Comparison of ENCODE assay signal across 21 cellular contexts in genomic region chr5:138983984-138984383, GRCh38.
"Had no signal": no experiment of that assay in that cellular context is flagged by ENCODE, and none has a peak within 500 bp of the region (broad histone marks: within the 10 kb centered on the region; RNA-seq: fewer than 3 reads in every experiment).

No MANE protein-coding gene starts in this region.

- DNase-seq: activated CD4-positive, alpha-beta memory T cell treated with anti-CD3 and anti-CD28 coated beads for 36 hours; activated CD4-positive, alpha-beta T cell treated with anti-CD3 and anti-CD28 coated beads for 4 hours; activated CD4-positive, CD25-positive, alpha-beta regulatory T cell; activated gamma-delta T cell; cortex of kidney; heart right ventricle; left colon; mesenchymal stem cell; mucosa of descending colon; occipital lobe; small intestine; stimulated activated CD4-positive, alpha-beta T cell treated with anti-CD3 and anti-CD28 coated beads, Interleukin-2, amount 100 ng/mL, for 24 hours; stomach; T1000; testis had no signal

- H3K9me3 ChIP-seq: breast epithelium, heart right ventricle, mucosa of descending colon, stomach, testis, upper lobe of left lung had no signal

- H3K27me3 ChIP-seq: breast epithelium, heart right ventricle, stomach, testis, upper lobe of left lung had no signal

- H3K27ac ChIP-seq: breast epithelium, epithelial cell of prostate, heart right ventricle, testis, upper lobe of left lung had no signal

- ATAC-seq: activated naive CD4-positive, alpha-beta T cell treated with anti-CD3 and anti-CD28 coated beads, Interleukin-2, amount 50 U/mL, for 72 hours; heart right ventricle; left colon; mucosa of descending colon; naive thymus-derived CD4-positive, alpha-beta T cell; stimulated activated effector memory CD8-positive, alpha-beta T cell treated with anti-CD3 and anti-CD28 coated beads, Interleukin-12 subunit alpha, Interleukin-12 subunit beta, amount 100 ng/mL, for 72 hours had no signal

- H3K4me1 ChIP-seq: breast epithelium, testis had no signal

- H3K4me3 ChIP-seq: breast epithelium, heart right ventricle, mucosa of descending colon, stomach, testis, upper lobe of left lung had no signal

- H3K36me3 ChIP-seq: breast epithelium, heart right ventricle, upper lobe of left lung had no signal
